8 cellular contexts compared by ENCODE assay signal in the genomic region with DNA sequence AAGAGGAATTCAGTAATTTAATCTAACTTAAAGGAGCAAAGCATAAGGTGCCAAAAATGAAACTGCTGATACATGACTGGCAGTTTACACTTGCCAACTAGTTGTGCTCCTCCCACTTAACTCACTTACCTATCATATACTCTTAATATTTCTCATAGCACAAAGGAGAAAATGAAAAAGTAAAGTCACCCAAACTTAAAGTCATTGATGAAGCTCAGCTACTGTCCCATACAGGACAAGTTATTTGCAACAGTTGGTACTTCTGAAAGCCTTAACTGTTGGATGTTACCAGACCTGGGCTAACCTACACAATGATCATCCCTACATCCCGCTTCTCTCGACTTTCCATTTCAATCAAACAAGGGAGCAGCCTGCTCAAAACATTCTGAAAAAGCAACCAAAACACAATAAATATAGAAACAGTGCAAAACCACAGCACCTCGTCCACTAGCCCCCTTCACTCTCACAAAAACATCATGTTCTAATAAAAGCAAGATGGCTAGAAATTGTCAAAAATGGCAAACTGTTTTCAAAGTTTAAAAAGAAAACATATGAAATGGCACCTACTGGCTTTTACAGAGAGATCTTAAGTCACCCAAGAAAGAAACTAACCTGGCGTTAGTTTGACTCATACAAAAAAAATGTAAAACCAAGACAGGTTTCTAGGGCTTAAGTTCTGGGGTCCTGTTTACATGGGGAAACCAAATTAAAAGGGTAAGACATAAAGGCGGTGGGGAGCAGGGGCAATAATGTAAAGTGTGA. TPM values are rescaled to one million over a fixed set of nuclear protein-coding genes. Genes with fewer than 3 reads are reported as not detected.
DNase-seq lines count a peak whose midpoint lies in the region; ATAC-seq and TF ChIP-seq lines count a peak whose summit lies in the region.

No MANE protein-coding gene starts in this region.

- in situ Hi-C loops in astrocyte of the spinal cord (cut with HindIII; ENCODE audit: low sequenced_read_pairs), result no loop called here

- H3K9me3 ChIP-seq in ES-I3 (ENCODE audit: control insufficient read depth, insufficient read depth, low read length) (no peaks in the 10 kb centered on the region), thoracic aorta (no peaks in the 10 kb centered on the region)

- H3K4me3 ChIP-seq in LNCaP clone FGC (ENCODE audit: low read depth, low read length) (peak overlapping the region; percentile 92), astrocyte of the spinal cord (ENCODE audit: low read depth, low read length) (peak overlapping the region; percentile 99), thoracic aorta (peak overlapping the region; percentile 100)

- ATAC-seq in left colon, result peak; percentile 31
- ATAC-seq in thoracic aorta (ENCODE audit: insufficient number of reproducible peaks, low FRiP score, low read depth), result no peak
- no peak for ATAC-seq in GM19351 (IDR thresholded peaks at IDR 0.05; ENCODE audit: unreplicated experiment)

- intact Hi-C loops in left colon (cut with DNase I, micrococcal nuclease) (loop anchor here in 1 of 2 donors (5.0 to 10.0 kb wide), 2 partner anchors 137 to 199 kb away; a partner anchor contains a TSS), posterior cingulate gyrus (cut with DNase I) (no loop called here)

- DNase-seq in LNCaP clone FGC (ENCODE audit: low read depth), result peak; percentile 28
- peak; percentile 43 for DNase-seq in astrocyte of the spinal cord (ENCODE audit: low read depth, low spot score)
- DNase-seq in left colon, result no peak
- DNase-seq in thoracic aorta (ENCODE audit: low spot score), result no peak
- DNase-seq in KG1 (lab: John Stamatoyannopoulos, UW), result no peak
- DNase-seq in posterior cingulate gyrus, result no peak

- TF ChIP-seq CTCF in LNCaP clone FGC (IDR thresholded peaks at IDR 0.05; ENCODE audit: control insufficient read depth, extremely low read depth, insufficient read depth) (no peak), astrocyte of the spinal cord (IDR thresholded peaks at IDR 0.05; ENCODE audit: low read depth, low read length) (no peak), thoracic aorta (IDR thresholded peaks at IDR 0.05) (no peak)

- peaks cover 12% of the 10 kb centered on the region; the same call in 1 of the 2 replicates for H3K4me1 ChIP-seq in ES-I3 (ENCODE audit: insufficient read depth, low read length)
- peaks cover 26 to 44% of the 10 kb centered on the region in 2 donors for H3K4me1 ChIP-seq in thoracic aorta (ENCODE audit: control insufficient read depth in 1 of 2, low read depth in 2 of 2)

- no peaks in the 10 kb centered on the region for H3K27me3 ChIP-seq in thoracic aorta (replicated peaks; ENCODE audit: insufficient read depth)

- peaks cover 5% of the 10 kb centered on the region for H3K36me3 ChIP-seq in ES-I3 (ENCODE audit: insufficient read depth, low read length)
- peaks cover 3% of the 10 kb centered on the region for H3K36me3 ChIP-seq in thoracic aorta

- H3K9ac ChIP-seq in ES-I3 (ENCODE audit: low read depth, low read length), result peak overlapping the region; percentile 93

- peak overlapping the region; percentile 80 to 91 for H3K27ac ChIP-seq in thoracic aorta

RNA-seq across cellular contexts. Expression of a gene that starts 0.9 kb away (rescaled TPM):
- total RNA-seq in left colon (10 to 100 TPM; 80.3 to 85.7 TPM), thoracic aorta (10 to 100 TPM; 87.6 to 92.2 TPM)

Comparison
In these comparisons a context has a peak if more than half of its experiments do, and no peak if none do; other contexts are left out.
1. DNase-seq: peak in LNCaP clone FGC (single experiment) and astrocyte of the spinal cord (single experiment); none in left colon (0 of 2), thoracic aorta (single experiment), KG1 (single experiment) and posterior cingulate gyrus (0 of 10).
2. Peak in every context shown above with its lines, with median percentiles within 50 percentile points of each other: H3K4me3 ChIP-seq.